Comparison of ENCODE assay signal across 10 cellular contexts in genomic region chr10:132893786-132894185, GRCh38. TPM values are rescaled to one million over a fixed set of nuclear protein-coding genes. Genes with fewer than 3 reads are reported as not detected.
DNase-seq lines count a peak whose midpoint lies in the region; TF ChIP-seq lines count a peak whose summit lies in the region.
"Not testable (repeated sequence)": the region's sequence is repeated elsewhere in the genome, so short reads cannot be mapped to it uniquely, and the experiment has no call there.
"Had no signal": no experiment of that assay in that cellular context is flagged by ENCODE, and none has a peak within 500 bp of the region (broad histone marks: within the 10 kb centered on the region; RNA-seq: fewer than 3 reads in every experiment).

No MANE protein-coding gene starts in this region.

- peaks cover 41% of the 10 kb centered on the region for H3K4me1 ChIP-seq in cardiac muscle cell (ENCODE audit: low read depth)
- H3K4me1 ChIP-seq in mesenchymal stem cell (ENCODE audit: control insufficient read depth, insufficient read depth, low read depth, low read length); smooth muscle cell (ENCODE audit: low read depth): not testable (repeated sequence)

- H3F3A ChIP-seq in smooth muscle cell (ENCODE audit: low read depth): not testable (repeated sequence)

- not testable (repeated sequence) for H2BK15ac ChIP-seq in mesenchymal stem cell (ENCODE audit: low read depth, poor library complexity, severe bottlenecking)

- H3K18ac ChIP-seq in mesenchymal stem cell (ENCODE audit: low read depth in 1 of 2, low read length in 2 of 2): not testable (repeated sequence)

- H2AFZ ChIP-seq in mesenchymal stem cell (ENCODE audit: low read depth, low read length); smooth muscle cell (ENCODE audit: low read depth): not testable (repeated sequence)

- in situ Hi-C loops in ACHN (cut with HindIII; ENCODE audit: low pct_ligation_motif_present, low pct_unique_long_range_greater_than_20kb, low sequenced_read_pairs): not testable (repeated sequence)

- H3K9me3 ChIP-seq in SK-N-MC (ENCODE audit: low read depth, low read length); cardiac muscle cell (ENCODE audit: low read depth); mesenchymal stem cell (ENCODE audit: control insufficient read depth, low read length); smooth muscle cell (replicated peaks; ENCODE audit: low read depth): not testable (repeated sequence)

- not testable (repeated sequence) for H2BK120ac ChIP-seq in mesenchymal stem cell (ENCODE audit: low read depth, low read length)

- peak; percentile 45 for DNase-seq in ACHN
- peak; percentile 30 for DNase-seq in ELR (ENCODE audit: low read depth)
- peak; percentile 76 for DNase-seq in NAMALWA (ENCODE audit: low spot score)
- DNase-seq in SK-N-MC (ENCODE audit: low read depth, low spot score): peak; percentile 14
- peak; percentile 31 for DNase-seq in cerebellar cortex (ENCODE audit: low spot score)
- peak in 1 of 2 donors; percentile 35 for DNase-seq in cardiac muscle cell (ENCODE audit: low read depth in 1 of 2, low spot score in 1 of 2)
- peak; percentile 4 for DNase-seq in mesenchymal stem cell
- DNase-seq in smooth muscle cell (lab: John Stamatoyannopoulos, UW; ENCODE audit: unreplicated experiment): not testable (repeated sequence)

- H3K79me1 ChIP-seq in mesenchymal stem cell (replicated peaks; ENCODE audit: low read length, poor library complexity, severe bottlenecking): not testable (repeated sequence)

- 71% methylated on average over 6 of the region's 6 CpGs for WGBS in mesenchymal stem cell
- WGBS in smooth muscle cell (ENCODE audit: low lambda C conversion rate): 72% methylated on average over 6 of the region's 6 CpGs

- H4K20me1 ChIP-seq in smooth muscle cell (ENCODE audit: low read depth): not testable (repeated sequence)

- not testable (repeated sequence) for H3K36me3 ChIP-seq in SK-N-MC (ENCODE audit: insufficient read depth, low read length); cardiac muscle cell; mesenchymal stem cell (ENCODE audit: control insufficient read depth in 1 of 2, insufficient read depth in 2 of 2, low read depth in 1 of 2, low read length in 2 of 2); smooth muscle cell (ENCODE audit: low read depth)

- H3K4me3 ChIP-seq in SK-N-MC; cardiac muscle cell; mesenchymal stem cell (ENCODE audit: insufficient read depth in 1 of 2, low read depth in 1 of 2, low read length in 2 of 2); smooth muscle cell: not testable (repeated sequence)

- H3K23ac ChIP-seq in mesenchymal stem cell (ENCODE audit: low read length in 2 of 2): not testable (repeated sequence)

- not testable (repeated sequence) for H3K27ac ChIP-seq in SK-N-MC; cardiac muscle cell; mesenchymal stem cell (ENCODE audit: low read length, poor library complexity, severe bottlenecking); smooth muscle cell (ENCODE audit: low read depth)

- H3K27me3 ChIP-seq in cardiac muscle cell; smooth muscle cell (ENCODE audit: low read depth): not testable (repeated sequence)
- peaks cover 46 to 74% of the 10 kb centered on the region in 2 experiments for H3K27me3 ChIP-seq in mesenchymal stem cell (ENCODE audit: control insufficient read depth in 1 of 2, insufficient read depth in 1 of 2, low read length in 2 of 2)

- TF ChIP-seq CTCF in cardiac muscle cell (IDR thresholded peaks at IDR 0.05; ENCODE audit: low read depth, low read length) (peak; percentile 36), smooth muscle cell (IDR thresholded peaks at IDR 0.05; ENCODE audit: borderline replicate concordance, insufficient read depth, poor library complexity, severe bottlenecking) (peak; percentile 25)

- not testable (repeated sequence) for H3K4ac ChIP-seq in mesenchymal stem cell (ENCODE audit: low read depth in 1 of 2, low read length in 2 of 2)

- H3K9ac ChIP-seq in SK-N-MC (ENCODE audit: insufficient read length); mesenchymal stem cell (ENCODE audit: low read length); smooth muscle cell (ENCODE audit: low read depth): not testable (repeated sequence)

- not testable (repeated sequence) for H4K8ac ChIP-seq in mesenchymal stem cell (ENCODE audit: low read length)

- not testable (repeated sequence) for H2BK5ac ChIP-seq in mesenchymal stem cell (ENCODE audit: low read depth, low read length, poor library complexity, severe bottlenecking)

- H4K91ac ChIP-seq in mesenchymal stem cell (ENCODE audit: low read length): not testable (repeated sequence)

- H3K14ac ChIP-seq in mesenchymal stem cell (ENCODE audit: low read length in 2 of 2): not testable (repeated sequence)

- H3K4me2 ChIP-seq in mesenchymal stem cell (ENCODE audit: low read length, poor library complexity, severe bottlenecking); smooth muscle cell: not testable (repeated sequence)

- H2BK12ac ChIP-seq in mesenchymal stem cell (ENCODE audit: low read length in 2 of 2): not testable (repeated sequence)

- H3K79me2 ChIP-seq in smooth muscle cell (ENCODE audit: low read depth): not testable (repeated sequence)

- H2AK5ac ChIP-seq in mesenchymal stem cell (ENCODE audit: low read length, severe bottlenecking): not testable (repeated sequence)

RNA-seq across cellular contexts. Expression of gene CFAP46, which starts 48.6 kb away (rescaled TPM):
- total RNA-seq in cardiac muscle cell (2.8 and 3.0 TPM in 2 replicates), smooth muscle cell (1.1 and 4.1 TPM in 2 replicates)
- polyA plus RNA-seq in cardiac muscle cell (4.5 and 5.5 TPM in 2 replicates), smooth muscle cell (2.0 and 3.1 TPM in 2 replicates)
- 1.2 TPM for polyA plus RNA-seq in mesenchymal stem cell (2013, experiment 1 of 2)
- polyA plus RNA-seq in mesenchymal stem cell (2013, experiment 2 of 2): 1.6 TPM
- total RNA-seq: activated T-helper 1 cell treated with anti-CD3 and anti-CD28 coated beads, Interleukin-12 subunit alpha, Interleukin-12 subunit beta, Interleukin-2, Interleukin-4 antibody, amounts not matched to agents 30 ng/mL and 10 ng/mL and 1 ng/mL, durations not matched to agents 14 hours and 24 hours and 36 hours; CD4-positive, alpha-beta T cell had no signal
